ENCODE assay signal across 1 cellular context in the genomic region with DNA sequence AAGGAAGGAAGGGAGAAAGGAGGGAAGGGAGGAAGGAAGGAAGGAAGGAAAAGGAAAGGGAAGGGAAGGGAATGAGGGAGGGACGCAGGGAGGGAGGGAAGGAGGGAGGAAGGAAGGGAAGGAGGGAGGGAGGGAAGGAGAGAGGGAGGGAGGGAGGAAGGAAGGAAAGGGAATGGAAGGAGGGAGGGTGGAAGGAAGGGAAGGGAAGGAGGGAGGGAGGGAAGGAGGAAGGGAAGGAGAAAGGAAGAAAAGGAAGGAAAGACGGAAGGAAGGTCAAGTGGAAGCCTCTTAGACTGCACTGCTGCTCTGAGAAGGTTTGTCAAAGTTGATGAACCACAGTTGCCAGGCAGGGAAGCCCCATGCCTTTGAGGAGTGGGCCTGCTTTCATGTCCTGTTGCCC.
TF ChIP-seq lines count a peak whose summit lies in the region.

No MANE protein-coding gene starts in this region.

TF ChIP-seq in HepG2, 621 proteins besides CTCF, POLR2A, EP300 and RAD21 (continued from another document):
- TF ChIP-seq HNRNPK (IDR thresholded peaks at IDR 0.05; ENCODE audit: low read depth, low read length, poor library complexity, severe bottlenecking) (peak; percentile 79), PCBP2 (optimal IDR thresholded peaks at IDR 0.05; ENCODE audit: low read depth, low read length, poor library complexity, severe bottlenecking) (peak; percentile 98)
- TF ChIP-seq, protein P1, sequence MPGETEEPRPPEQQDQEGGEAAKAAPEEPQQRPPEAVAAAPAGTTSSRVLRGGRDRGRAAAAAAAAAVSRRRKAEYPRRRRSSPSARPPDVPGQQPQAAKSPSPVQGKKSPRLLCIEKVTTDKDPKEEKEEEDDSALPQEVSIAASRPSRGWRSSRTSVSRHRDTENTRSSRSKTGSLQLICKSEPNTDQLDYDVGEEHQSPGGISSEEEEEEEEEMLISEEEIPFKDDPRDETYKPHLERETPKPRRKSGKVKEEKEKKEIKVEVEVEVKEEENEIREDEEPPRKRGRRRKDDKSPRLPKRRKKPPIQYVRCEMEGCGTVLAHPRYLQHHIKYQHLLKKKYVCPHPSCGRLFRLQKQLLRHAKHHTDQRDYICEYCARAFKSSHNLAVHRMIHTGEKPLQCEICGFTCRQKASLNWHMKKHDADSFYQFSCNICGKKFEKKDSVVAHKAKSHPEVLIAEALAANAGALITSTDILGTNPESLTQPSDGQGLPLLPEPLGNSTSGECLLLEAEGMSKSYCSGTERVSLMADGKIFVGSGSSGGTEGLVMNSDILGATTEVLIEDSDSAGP (CRISPR knock-in tag; IDR thresholded peaks at IDR 0.05; ENCODE audit: borderline replicate concordance): no peak
